Comparison of ENCODE assay signal across 3 cellular contexts in the genomic region with DNA sequence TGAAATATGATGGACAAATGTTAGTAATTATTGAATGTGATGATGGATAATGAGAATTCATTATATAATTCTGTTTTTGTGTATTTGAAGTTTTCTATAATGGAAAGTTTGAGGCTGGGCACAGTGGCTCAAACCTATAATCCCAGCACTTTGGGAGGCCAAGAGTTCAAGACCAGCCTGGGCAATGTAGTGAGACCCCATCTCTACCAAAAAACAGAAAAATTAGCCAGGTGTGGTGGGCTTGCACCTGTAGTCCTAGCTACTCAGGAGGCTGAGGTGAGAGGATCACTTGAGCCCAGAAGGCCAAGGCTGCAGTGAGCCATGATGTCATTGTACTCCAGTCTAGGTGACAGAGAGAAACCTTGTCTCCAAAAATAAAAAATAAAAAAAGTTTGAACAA. TPM values are rescaled to one million over a fixed set of nuclear protein-coding genes. Genes with fewer than 3 reads are reported as not detected.
"Had no signal": no experiment of that assay in that cellular context is flagged by ENCODE, and none has a peak within 500 bp of the region (broad histone marks: within the 10 kb centered on the region; RNA-seq: fewer than 3 reads in every experiment).

No MANE protein-coding gene starts in this region.

RNA-seq across cellular contexts. Expression of a gene that starts 52.9 kb away (rescaled TPM):
- total RNA-seq: GM23248, H4, HFFc6 had no signal
